Comparison of ENCODE assay signal across 9 cellular contexts in genomic region chr9:74570879-74571512, GRCh38.
DNase-seq lines count a peak whose midpoint lies in the region; ATAC-seq, FAIRE-seq and TF ChIP-seq lines count a peak whose summit lies in the region.
"Had no signal": no experiment of that assay in that cellular context is flagged by ENCODE, and none has a peak within 500 bp of the region (broad histone marks: within the 10 kb centered on the region; RNA-seq: fewer than 3 reads in every experiment).

No MANE protein-coding gene starts in this region.

- H3K4me2 ChIP-seq in keratinocyte (ENCODE audit: control insufficient read depth, extremely low read depth, insufficient read depth, low read depth, low read length) = no peak overlapping the region

- H3K9me3 ChIP-seq in adrenal gland (replicated peaks in 1 of 3) (no peaks in the 10 kb centered on the region), keratinocyte (ENCODE audit: control insufficient read depth, low read depth, low read length) (no peaks in the 10 kb centered on the region)

- dilution Hi-C loops in keratinocyte (cut with MboI; ENCODE audit: extremely low pct_ligation_motif_present, low sequenced_read_pairs) = no loop called here

- no peak overlapping the region for H3K27ac Mint-ChIP-seq in effector memory CD8-positive, alpha-beta T cell
- H3K27ac Mint-ChIP-seq: activated naive CD4-positive, alpha-beta T cell treated with anti-CD3 and anti-CD28 coated beads, Interleukin-2, amount 50 U/mL, for 72 hours had no signal

- ATAC-seq in GM21447 (IDR thresholded peaks at IDR 0.05; ENCODE audit: unreplicated experiment) = peak; percentile 77
- ATAC-seq in effector memory CD8-positive, alpha-beta T cell (replicated peaks) = no peak
- ATAC-seq: activated naive CD4-positive, alpha-beta T cell treated with anti-CD3 and anti-CD28 coated beads, Interleukin-2, amount 50 U/mL, for 72 hours had no signal

- no peaks in the 10 kb centered on the region for H3K27me3 ChIP-seq in adrenal gland
- peaks cover 3% of the 10 kb centered on the region for H3K27me3 ChIP-seq in keratinocyte (ENCODE audit: control insufficient read depth, extremely low read depth, insufficient read depth, low read length)

- no peaks in the 10 kb centered on the region for H3K79me2 ChIP-seq in keratinocyte (ENCODE audit: control insufficient read depth, insufficient read depth, low read length)

- H3K27ac ChIP-seq in adrenal gland = no peak overlapping the region
- no peak overlapping the region for H3K27ac ChIP-seq in keratinocyte (ENCODE audit: control insufficient read depth, insufficient read depth, low read length)

- peak; percentile 5 for FAIRE-seq in keratinocyte (lab: Jason Lieb, UNC)

- H3K4me3 ChIP-seq in adrenal gland (no peak overlapping the region), keratinocyte (ENCODE audit: control insufficient read depth in 2 of 3, extremely low read depth in 1 of 3, insufficient read depth in 2 of 3, low read depth in 1 of 3, low read length in 3 of 3) (no peak overlapping the region)

- H3K4me1 ChIP-seq in adrenal gland (replicated peaks in 1 of 2) (no peaks in the 10 kb centered on the region), keratinocyte (ENCODE audit: control insufficient read depth, extremely low read depth, insufficient read depth, low read length) (no peaks in the 10 kb centered on the region)

- no peaks in the 10 kb centered on the region for H3K27me3 Mint-ChIP-seq in effector memory CD8-positive, alpha-beta T cell

- intact Hi-C loops in adrenal gland (cut with DNase I) = no loop called here

- H3K9ac ChIP-seq in keratinocyte (ENCODE audit: control insufficient read depth, extremely low read depth, insufficient read depth, low read length) = no peak overlapping the region

- H3K4me3 Mint-ChIP-seq in effector memory CD8-positive, alpha-beta T cell = no peak overlapping the region

- no peaks in the 10 kb centered on the region for H3K36me3 Mint-ChIP-seq in effector memory CD8-positive, alpha-beta T cell (ENCODE audit: insufficient read depth)
- H3K36me3 Mint-ChIP-seq: activated naive CD4-positive, alpha-beta T cell treated with anti-CD3 and anti-CD28 coated beads, Interleukin-2, amount 50 U/mL, for 72 hours had no signal

- H2AFZ ChIP-seq in keratinocyte (ENCODE audit: control insufficient read depth, low read length) = no peak overlapping the region

- WGBS in adrenal gland, 4 donors = 20 to 28% (median 25%) methylated on average over 4 of the region's 4 CpGs

- no peaks in the 10 kb centered on the region for H3K4me1 Mint-ChIP-seq in effector memory CD8-positive, alpha-beta T cell (ENCODE audit: low read depth in 2 of 2)

- no peak for TF ChIP-seq POLR2A in adrenal gland (IDR thresholded peaks at IDR 0.05)

- H3K36me3 ChIP-seq in adrenal gland (replicated peaks in 1 of 2) (no peaks in the 10 kb centered on the region), keratinocyte (ENCODE audit: control insufficient read depth in 2 of 2, extremely low read depth in 1 of 2, insufficient read depth in 2 of 2, low read length in 2 of 2) (no peaks in the 10 kb centered on the region)

- no peaks in the 10 kb centered on the region for H4K20me1 ChIP-seq in keratinocyte (ENCODE audit: control insufficient read depth, extremely low read depth, insufficient read depth, low read length)

- peak; percentile 13 for DNase-seq in NOMO-1 treated with DMSO at 0.1 percent for 48 hours (lab: John Stamatoyannopoulos, UW; ENCODE audit: unreplicated experiment)
- DNase-seq in NOMO-1 treated with dmso at 0.1 percent for 144 hours (lab: John Stamatoyannopoulos, UW; ENCODE audit: unreplicated experiment) = no peak
- DNase-seq in LHCN-M2 (ENCODE audit: low read depth) = peak; percentile 3
- peak in 4 of 7 donors; percentile 13 to 28 (median 22) for DNase-seq in adrenal gland
- no peak for DNase-seq in keratinocyte (ENCODE audit: low read depth, low spot score)
- no peak for DNase-seq in NCI-H1048 (lab: John Stamatoyannopoulos, UW)
- DNase-seq in effector memory CD8-positive, alpha-beta T cell = no peak

- no peaks in the 10 kb centered on the region for H3K9me1 ChIP-seq in keratinocyte (ENCODE audit: control insufficient read depth, extremely low read depth, insufficient read depth, low read length)

- no peaks in the 10 kb centered on the region for H3K9me3 Mint-ChIP-seq in effector memory CD8-positive, alpha-beta T cell
- H3K9me3 Mint-ChIP-seq: activated naive CD4-positive, alpha-beta T cell treated with anti-CD3 and anti-CD28 coated beads, Interleukin-2, amount 50 U/mL, for 72 hours had no signal

- TF ChIP-seq CTCF in adrenal gland (IDR thresholded peaks at IDR 0.05) = peak; percentile 56 to 78 (median 66)
- peak; percentile 51 to 56 (median 53) for TF ChIP-seq CTCF in keratinocyte (optimal IDR thresholded peaks at IDR 0.05 in 1 of 3, IDR thresholded peaks at IDR 0.05 in 1 of 3, conservative IDR thresholded peaks at IDR 0.05 in 1 of 3; ENCODE audit: extremely low read depth in 1 of 3, insufficient read depth in 2 of 3, low read length in 3 of 3)

Comparison
In these comparisons a context has a peak if more than half of its experiments do, and no peak if none do; other contexts are left out.
1. DNase-seq: peak in NOMO-1 treated with DMSO at 0.1 percent for 48 hours (single experiment), LHCN-M2 (single experiment) and adrenal gland (4 of 7); none in NOMO-1 treated with dmso at 0.1 percent for 144 hours (single experiment), keratinocyte (single experiment), NCI-H1048 (single experiment) and effector memory CD8-positive, alpha-beta T cell (0 of 3).